ENCODE assay signal across 8 cellular contexts in the genomic region with DNA sequence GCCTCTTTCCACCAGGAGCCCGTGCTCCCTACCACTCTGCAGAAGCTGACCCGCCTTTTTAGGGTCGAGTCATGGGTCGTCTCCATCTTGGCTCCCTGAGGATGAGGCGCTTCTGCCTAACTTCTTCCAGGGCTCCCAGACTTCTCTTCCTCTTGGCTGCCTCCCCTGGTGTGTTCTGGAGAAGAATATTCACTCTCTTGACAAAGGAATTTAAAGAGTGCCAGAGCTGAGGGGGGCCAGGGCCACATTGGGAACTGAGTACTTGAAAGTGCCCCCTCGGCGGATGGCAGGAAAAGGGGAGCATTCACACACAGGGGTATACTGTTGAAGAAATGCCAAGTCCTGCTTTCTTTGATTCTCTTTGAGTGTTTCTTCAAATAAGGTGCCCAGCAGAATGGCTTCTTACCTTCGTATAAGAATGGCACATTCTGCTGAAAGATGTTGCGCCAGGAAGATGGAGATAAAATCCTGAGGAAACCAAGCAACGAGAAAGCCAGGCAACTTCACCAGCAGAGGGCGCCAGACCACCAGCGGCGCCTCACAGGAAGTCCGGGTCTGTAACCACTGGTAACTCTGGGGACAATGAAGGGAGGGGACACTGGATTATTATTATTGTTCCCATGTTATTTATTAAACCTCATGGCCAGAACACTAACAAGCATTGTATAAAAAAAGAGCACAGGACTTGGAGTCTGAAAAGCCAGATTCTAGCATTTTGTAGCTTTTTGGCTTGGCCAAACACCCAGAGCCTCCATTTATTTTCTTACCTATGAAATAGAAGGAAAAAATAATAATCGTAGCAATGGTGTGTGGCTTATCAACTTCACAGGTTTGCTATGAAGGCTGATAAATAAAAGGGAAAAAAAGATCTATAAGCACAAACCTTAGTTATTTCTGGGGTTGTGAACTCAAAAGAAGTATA.
DNase-seq lines count a peak whose midpoint lies in the region; ATAC-seq and TF ChIP-seq lines count a peak whose summit lies in the region.

No MANE protein-coding gene starts in this region.

- TF ChIP-seq CTCF in fibroblast of villous mesenchyme (IDR thresholded peaks at IDR 0.05; ENCODE audit: insufficient read depth, low read depth, low read length) = peak; percentile 83

- no peaks in the 10 kb centered on the region for H3K4me1 ChIP-seq in NT2/D1 (ENCODE audit: insufficient read depth, insufficient read length)

- no peak overlapping the region for H3K9ac ChIP-seq in NT2/D1 (ENCODE audit: insufficient read length, low read depth)

- peak; percentile 79 for DNase-seq in AG08396 (ENCODE audit: low spot score)
- DNase-seq in NT2/D1 (ENCODE audit: low read depth, low spot score) = peak; percentile 47
- DNase-seq in activated T-cell treated with anti-CD3 and anti-CD28 coated beads for 24 hours (ENCODE audit: low read depth) = peak; percentile 67
- DNase-seq in fibroblast of villous mesenchyme (ENCODE audit: low read depth) = peak; percentile 56
- peak; percentile 20 for DNase-seq in pons (ENCODE audit: low spot score)
- no peak for DNase-seq in ureter (ENCODE audit: low spot score)

- H3K9me3 ChIP-seq in NT2/D1 (ENCODE audit: insufficient read depth, low read length) = no peaks in the 10 kb centered on the region

- ATAC-seq in GM18858 (IDR thresholded peaks at IDR 0.05; ENCODE audit: unreplicated experiment) (peak; percentile 85), HG03060 (IDR thresholded peaks at IDR 0.05; ENCODE audit: low read depth, unreplicated experiment) (peak; percentile 42)

- no peaks in the 10 kb centered on the region for H3K36me3 ChIP-seq in NT2/D1 (ENCODE audit: insufficient read depth, insufficient read length, low read length)

- no peaks in the 10 kb centered on the region for H3K27me3 ChIP-seq in NT2/D1 (ENCODE audit: insufficient read depth, insufficient read length)

- H3K4me3 ChIP-seq in NT2/D1 (ENCODE audit: insufficient read length, low read depth) = no peak overlapping the region
- no peak overlapping the region for H3K4me3 ChIP-seq in fibroblast of villous mesenchyme (ENCODE audit: low read depth, low read length)
